1 cellular context compared by ENCODE assay signal in the genomic region with DNA sequence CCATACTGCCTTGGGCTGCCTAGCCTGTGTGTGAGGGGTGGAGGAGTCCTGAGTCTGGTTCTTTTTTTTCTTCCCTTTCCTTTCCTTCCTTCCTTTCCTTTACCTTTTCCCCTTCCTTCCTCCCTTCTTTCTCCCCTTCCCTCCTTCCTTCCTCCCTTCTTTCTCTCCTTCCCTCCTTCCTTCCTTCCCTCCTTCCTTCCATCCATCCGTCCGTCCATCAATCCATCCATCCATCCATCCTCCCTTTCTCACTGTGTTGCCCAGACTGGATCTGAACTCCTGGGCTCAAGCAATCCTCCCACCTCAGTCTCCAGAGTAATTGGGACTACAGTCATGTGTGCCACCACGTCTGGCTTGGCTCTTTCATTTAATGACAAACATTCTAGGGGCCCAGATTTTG.
TF ChIP-seq lines count a peak whose summit lies in the region.

No MANE protein-coding gene starts in this region.

TF ChIP-seq in HepG2, 621 proteins besides CTCF, POLR2A, EP300 and RAD21 (continued from another document and continues in another):
- TF ChIP-seq, protein P1, sequence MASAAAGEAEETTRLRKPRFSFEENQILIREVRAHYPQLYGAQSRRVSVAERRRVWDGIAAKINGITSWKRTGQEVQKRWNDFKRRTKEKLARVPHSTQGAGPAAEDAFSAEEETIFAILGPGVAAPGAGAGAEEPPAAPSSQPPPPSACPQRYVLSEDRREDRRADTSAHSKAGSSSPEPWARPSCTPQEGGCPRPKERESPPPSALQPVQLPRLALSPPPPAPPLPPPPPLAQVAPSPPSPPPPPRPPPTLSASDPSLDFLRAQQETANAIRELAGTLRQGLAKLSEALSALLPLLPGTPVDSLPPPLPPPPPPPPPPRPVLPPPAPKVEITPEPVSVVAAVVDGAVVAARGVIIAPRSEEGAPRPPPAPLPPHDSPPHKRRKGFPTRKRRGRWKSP (CRISPR knock-in tag; IDR thresholded peaks at IDR 0.05) = no peak
- no peak for TF ChIP-seq NBN (conservative IDR thresholded peaks at IDR 0.05)
- TF ChIP-seq FOXK2 (IDR thresholded peaks at IDR 0.05) = no peak
- TF ChIP-seq, protein P2, sequence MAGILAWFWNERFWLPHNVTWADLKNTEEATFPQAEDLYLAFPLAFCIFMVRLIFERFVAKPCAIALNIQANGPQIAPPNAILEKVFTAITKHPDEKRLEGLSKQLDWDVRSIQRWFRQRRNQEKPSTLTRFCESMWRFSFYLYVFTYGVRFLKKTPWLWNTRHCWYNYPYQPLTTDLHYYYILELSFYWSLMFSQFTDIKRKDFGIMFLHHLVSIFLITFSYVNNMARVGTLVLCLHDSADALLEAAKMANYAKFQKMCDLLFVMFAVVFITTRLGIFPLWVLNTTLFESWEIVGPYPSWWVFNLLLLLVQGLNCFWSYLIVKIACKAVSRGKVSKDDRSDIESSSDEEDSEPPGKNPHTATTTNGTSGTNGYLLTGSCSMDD (CRISPR knock-in tag; IDR thresholded peaks at IDR 0.05) = no peak
- TF ChIP-seq ELF3 (CRISPR knock-in tag; IDR thresholded peaks at IDR 0.05) = no peak
- no peak for TF ChIP-seq SMARCC2 (IDR thresholded peaks at IDR 0.05)
- no peak for TF ChIP-seq NFKBIZ (CRISPR knock-in tag; IDR thresholded peaks at IDR 0.05)
- TF ChIP-seq XRCC5 (optimal IDR thresholded peaks at IDR 0.05; ENCODE audit: low read length) = no peak
- TF ChIP-seq ZSCAN12 (CRISPR knock-in tag; IDR thresholded peaks at IDR 0.05) = no peak
- TF ChIP-seq PCBP2 (optimal IDR thresholded peaks at IDR 0.05; ENCODE audit: low read depth, low read length, poor library complexity, severe bottlenecking) = peak; percentile 20
- no peak for TF ChIP-seq ZNF891 (CRISPR knock-in tag; IDR thresholded peaks at IDR 0.05)
- no peak for TF ChIP-seq ZNF205 (CRISPR knock-in tag; IDR thresholded peaks at IDR 0.05)
- TF ChIP-seq ZNF20 (CRISPR knock-in tag; IDR thresholded peaks at IDR 0.05) = no peak
- TF ChIP-seq MIER2 (CRISPR knock-in tag; IDR thresholded peaks at IDR 0.05) = no peak
- no peak for TF ChIP-seq ZNF777 (CRISPR knock-in tag; IDR thresholded peaks at IDR 0.05)
- TF ChIP-seq ZKSCAN1 (IDR thresholded peaks at IDR 0.05; ENCODE audit: low read length) = no peak
- no peak for TF ChIP-seq MAZ (IDR thresholded peaks at IDR 0.05; ENCODE audit: borderline replicate concordance, low read depth, low read length)
- no peak for TF ChIP-seq MAZ (CRISPR knock-in tag; IDR thresholded peaks at IDR 0.05; ENCODE audit: low read depth)
- TF ChIP-seq ZNF766 (CRISPR knock-in tag; IDR thresholded peaks at IDR 0.05; ENCODE audit: borderline replicate concordance) = no peak
- TF ChIP-seq ZNF326 (CRISPR knock-in tag; IDR thresholded peaks at IDR 0.05; ENCODE audit: borderline replicate concordance) = no peak
- TF ChIP-seq ZBTB7A (CRISPR knock-in tag; IDR thresholded peaks at IDR 0.05) = no peak
- peak; percentile 59 for TF ChIP-seq HNRNPK (IDR thresholded peaks at IDR 0.05; ENCODE audit: low read depth, low read length, poor library complexity, severe bottlenecking)
- TF ChIP-seq, protein P3, sequence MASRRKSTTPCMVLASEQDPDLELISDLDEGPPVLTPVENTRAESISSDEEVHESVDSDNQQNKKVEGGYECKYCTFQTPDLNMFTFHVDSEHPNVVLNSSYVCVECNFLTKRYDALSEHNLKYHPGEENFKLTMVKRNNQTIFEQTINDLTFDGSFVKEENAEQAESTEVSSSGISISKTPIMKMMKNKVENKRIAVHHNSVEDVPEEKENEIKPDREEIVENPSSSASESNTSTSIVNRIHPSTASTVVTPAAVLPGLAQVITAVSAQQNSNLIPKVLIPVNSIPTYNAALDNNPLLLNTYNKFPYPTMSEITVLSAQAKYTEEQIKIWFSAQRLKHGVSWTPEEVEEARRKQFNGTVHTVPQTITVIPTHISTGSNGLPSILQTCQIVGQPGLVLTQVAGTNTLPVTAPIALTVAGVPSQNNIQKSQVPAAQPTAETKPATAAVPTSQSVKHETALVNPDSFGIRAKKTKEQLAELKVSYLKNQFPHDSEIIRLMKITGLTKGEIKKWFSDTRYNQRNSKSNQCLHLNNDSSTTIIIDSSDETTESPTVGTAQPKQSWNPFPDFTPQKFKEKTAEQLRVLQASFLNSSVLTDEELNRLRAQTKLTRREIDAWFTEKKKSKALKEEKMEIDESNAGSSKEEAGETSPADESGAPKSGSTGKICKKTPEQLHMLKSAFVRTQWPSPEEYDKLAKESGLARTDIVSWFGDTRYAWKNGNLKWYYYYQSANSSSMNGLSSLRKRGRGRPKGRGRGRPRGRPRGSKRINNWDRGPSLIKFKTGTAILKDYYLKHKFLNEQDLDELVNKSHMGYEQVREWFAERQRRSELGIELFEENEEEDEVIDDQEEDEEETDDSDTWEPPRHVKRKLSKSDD (CRISPR knock-in tag; IDR thresholded peaks at IDR 0.05; ENCODE audit: low read depth) = no peak
- TF ChIP-seq, protein P4, sequence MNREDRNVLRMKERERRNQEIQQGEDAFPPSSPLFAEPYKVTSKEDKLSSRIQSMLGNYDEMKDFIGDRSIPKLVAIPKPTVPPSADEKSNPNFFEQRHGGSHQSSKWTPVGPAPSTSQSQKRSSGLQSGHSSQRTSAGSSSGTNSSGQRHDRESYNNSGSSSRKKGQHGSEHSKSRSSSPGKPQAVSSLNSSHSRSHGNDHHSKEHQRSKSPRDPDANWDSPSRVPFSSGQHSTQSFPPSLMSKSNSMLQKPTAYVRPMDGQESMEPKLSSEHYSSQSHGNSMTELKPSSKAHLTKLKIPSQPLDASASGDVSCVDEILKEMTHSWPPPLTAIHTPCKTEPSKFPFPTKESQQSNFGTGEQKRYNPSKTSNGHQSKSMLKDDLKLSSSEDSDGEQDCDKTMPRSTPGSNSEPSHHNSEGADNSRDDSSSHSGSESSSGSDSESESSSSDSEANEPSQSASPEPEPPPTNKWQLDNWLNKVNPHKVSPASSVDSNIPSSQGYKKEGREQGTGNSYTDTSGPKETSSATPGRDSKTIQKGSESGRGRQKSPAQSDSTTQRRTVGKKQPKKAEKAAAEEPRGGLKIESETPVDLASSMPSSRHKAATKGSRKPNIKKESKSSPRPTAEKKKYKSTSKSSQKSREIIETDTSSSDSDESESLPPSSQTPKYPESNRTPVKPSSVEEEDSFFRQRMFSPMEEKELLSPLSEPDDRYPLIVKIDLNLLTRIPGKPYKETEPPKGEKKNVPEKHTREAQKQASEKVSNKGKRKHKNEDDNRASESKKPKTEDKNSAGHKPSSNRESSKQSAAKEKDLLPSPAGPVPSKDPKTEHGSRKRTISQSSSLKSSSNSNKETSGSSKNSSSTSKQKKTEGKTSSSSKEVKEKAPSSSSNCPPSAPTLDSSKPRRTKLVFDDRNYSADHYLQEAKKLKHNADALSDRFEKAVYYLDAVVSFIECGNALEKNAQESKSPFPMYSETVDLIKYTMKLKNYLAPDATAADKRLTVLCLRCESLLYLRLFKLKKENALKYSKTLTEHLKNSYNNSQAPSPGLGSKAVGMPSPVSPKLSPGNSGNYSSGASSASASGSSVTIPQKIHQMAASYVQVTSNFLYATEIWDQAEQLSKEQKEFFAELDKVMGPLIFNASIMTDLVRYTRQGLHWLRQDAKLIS (CRISPR knock-in tag; IDR thresholded peaks at IDR 0.05) = no peak
- TF ChIP-seq, protein P5, sequence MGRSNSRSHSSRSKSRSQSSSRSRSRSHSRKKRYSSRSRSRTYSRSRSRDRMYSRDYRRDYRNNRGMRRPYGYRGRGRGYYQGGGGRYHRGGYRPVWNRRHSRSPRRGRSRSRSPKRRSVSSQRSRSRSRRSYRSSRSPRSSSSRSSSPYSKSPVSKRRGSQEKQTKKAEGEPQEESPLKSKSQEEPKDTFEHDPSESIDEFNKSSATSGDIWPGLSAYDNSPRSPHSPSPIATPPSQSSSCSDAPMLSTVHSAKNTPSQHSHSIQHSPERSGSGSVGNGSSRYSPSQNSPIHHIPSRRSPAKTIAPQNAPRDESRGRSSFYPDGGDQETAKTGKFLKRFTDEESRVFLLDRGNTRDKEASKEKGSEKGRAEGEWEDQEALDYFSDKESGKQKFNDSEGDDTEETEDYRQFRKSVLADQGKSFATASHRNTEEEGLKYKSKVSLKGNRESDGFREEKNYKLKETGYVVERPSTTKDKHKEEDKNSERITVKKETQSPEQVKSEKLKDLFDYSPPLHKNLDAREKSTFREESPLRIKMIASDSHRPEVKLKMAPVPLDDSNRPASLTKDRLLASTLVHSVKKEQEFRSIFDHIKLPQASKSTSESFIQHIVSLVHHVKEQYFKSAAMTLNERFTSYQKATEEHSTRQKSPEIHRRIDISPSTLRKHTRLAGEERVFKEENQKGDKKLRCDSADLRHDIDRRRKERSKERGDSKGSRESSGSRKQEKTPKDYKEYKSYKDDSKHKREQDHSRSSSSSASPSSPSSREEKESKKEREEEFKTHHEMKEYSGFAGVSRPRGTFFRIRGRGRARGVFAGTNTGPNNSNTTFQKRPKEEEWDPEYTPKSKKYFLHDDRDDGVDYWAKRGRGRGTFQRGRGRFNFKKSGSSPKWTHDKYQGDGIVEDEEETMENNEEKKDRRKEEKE (IDR thresholded peaks at IDR 0.05) = no peak
- TF ChIP-seq, protein P6, sequence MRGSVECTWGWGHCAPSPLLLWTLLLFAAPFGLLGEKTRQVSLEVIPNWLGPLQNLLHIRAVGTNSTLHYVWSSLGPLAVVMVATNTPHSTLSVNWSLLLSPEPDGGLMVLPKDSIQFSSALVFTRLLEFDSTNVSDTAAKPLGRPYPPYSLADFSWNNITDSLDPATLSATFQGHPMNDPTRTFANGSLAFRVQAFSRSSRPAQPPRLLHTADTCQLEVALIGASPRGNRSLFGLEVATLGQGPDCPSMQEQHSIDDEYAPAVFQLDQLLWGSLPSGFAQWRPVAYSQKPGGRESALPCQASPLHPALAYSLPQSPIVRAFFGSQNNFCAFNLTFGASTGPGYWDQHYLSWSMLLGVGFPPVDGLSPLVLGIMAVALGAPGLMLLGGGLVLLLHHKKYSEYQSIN (CRISPR knock-in tag; IDR thresholded peaks at IDR 0.05; ENCODE audit: borderline replicate concordance) = no peak
- no peak for TF ChIP-seq SMC3 (IDR thresholded peaks at IDR 0.05; ENCODE audit: low read length)
- TF ChIP-seq ZFP90 (CRISPR knock-in tag; IDR thresholded peaks at IDR 0.05; ENCODE audit: borderline replicate concordance) = no peak
- no peak for TF ChIP-seq NRL (CRISPR knock-in tag; IDR thresholded peaks at IDR 0.05; ENCODE audit: borderline replicate concordance)
- TF ChIP-seq ZNF546 (CRISPR knock-in tag; conservative IDR thresholded peaks at IDR 0.05) = no peak
- TF ChIP-seq MIXL1 (CRISPR knock-in tag; IDR thresholded peaks at IDR 0.05) = no peak
- TF ChIP-seq, protein P7, sequence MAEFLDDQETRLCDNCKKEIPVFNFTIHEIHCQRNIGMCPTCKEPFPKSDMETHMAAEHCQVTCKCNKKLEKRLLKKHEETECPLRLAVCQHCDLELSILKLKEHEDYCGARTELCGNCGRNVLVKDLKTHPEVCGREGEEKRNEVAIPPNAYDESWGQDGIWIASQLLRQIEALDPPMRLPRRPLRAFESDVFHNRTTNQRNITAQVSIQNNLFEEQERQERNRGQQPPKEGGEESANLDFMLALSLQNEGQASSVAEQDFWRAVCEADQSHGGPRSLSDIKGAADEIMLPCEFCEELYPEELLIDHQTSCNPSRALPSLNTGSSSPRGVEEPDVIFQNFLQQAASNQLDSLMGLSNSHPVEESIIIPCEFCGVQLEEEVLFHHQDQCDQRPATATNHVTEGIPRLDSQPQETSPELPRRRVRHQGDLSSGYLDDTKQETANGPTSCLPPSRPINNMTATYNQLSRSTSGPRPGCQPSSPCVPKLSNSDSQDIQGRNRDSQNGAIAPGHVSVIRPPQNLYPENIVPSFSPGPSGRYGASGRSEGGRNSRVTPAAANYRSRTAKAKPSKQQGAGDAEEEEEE (CRISPR knock-in tag; IDR thresholded peaks at IDR 0.05; ENCODE audit: borderline replicate concordance) = no peak
- TF ChIP-seq, protein P8, sequence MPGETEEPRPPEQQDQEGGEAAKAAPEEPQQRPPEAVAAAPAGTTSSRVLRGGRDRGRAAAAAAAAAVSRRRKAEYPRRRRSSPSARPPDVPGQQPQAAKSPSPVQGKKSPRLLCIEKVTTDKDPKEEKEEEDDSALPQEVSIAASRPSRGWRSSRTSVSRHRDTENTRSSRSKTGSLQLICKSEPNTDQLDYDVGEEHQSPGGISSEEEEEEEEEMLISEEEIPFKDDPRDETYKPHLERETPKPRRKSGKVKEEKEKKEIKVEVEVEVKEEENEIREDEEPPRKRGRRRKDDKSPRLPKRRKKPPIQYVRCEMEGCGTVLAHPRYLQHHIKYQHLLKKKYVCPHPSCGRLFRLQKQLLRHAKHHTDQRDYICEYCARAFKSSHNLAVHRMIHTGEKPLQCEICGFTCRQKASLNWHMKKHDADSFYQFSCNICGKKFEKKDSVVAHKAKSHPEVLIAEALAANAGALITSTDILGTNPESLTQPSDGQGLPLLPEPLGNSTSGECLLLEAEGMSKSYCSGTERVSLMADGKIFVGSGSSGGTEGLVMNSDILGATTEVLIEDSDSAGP (CRISPR knock-in tag; IDR thresholded peaks at IDR 0.05; ENCODE audit: borderline replicate concordance) = no peak
- TF ChIP-seq SOX6 (IDR thresholded peaks at IDR 0.05) = 0 out of 2 replicates have a peak, but pooled peaks have one; percentile 86
- no peak for TF ChIP-seq SOX6 (CRISPR knock-in tag; IDR thresholded peaks at IDR 0.05)
- no peak for TF ChIP-seq CEBPB (IDR thresholded peaks at IDR 0.05; ENCODE audit: borderline replicate concordance, low read depth, low read length)
- TF ChIP-seq, protein P9, sequence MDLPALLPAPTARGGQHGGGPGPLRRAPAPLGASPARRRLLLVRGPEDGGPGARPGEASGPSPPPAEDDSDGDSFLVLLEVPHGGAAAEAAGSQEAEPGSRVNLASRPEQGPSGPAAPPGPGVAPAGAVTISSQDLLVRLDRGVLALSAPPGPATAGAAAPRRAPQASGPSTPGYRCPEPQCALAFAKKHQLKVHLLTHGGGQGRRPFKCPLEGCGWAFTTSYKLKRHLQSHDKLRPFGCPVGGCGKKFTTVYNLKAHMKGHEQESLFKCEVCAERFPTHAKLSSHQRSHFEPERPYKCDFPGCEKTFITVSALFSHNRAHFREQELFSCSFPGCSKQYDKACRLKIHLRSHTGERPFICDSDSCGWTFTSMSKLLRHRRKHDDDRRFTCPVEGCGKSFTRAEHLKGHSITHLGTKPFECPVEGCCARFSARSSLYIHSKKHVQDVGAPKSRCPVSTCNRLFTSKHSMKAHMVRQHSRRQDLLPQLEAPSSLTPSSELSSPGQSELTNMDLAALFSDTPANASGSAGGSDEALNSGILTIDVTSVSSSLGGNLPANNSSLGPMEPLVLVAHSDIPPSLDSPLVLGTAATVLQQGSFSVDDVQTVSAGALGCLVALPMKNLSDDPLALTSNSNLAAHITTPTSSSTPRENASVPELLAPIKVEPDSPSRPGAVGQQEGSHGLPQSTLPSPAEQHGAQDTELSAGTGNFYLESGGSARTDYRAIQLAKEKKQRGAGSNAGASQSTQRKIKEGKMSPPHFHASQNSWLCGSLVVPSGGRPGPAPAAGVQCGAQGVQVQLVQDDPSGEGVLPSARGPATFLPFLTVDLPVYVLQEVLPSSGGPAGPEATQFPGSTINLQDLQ (CRISPR knock-in tag; IDR thresholded peaks at IDR 0.05) = no peak
- no peak for TF ChIP-seq NR3C1 (CRISPR knock-in tag; IDR thresholded peaks at IDR 0.05)
- no peak for TF ChIP-seq NFRKB (IDR thresholded peaks at IDR 0.05)
- TF ChIP-seq HOXA3 (CRISPR knock-in tag; IDR thresholded peaks at IDR 0.05) = no peak
- TF ChIP-seq HNF4A (CRISPR knock-in tag; IDR thresholded peaks at IDR 0.05) = no peak
- TF ChIP-seq CENPT (CRISPR knock-in tag; IDR thresholded peaks at IDR 0.05; ENCODE audit: low read depth) = no peak
- no peak for TF ChIP-seq ZNF253 (CRISPR knock-in tag; IDR thresholded peaks at IDR 0.05; ENCODE audit: borderline replicate concordance)
- peak; percentile 71 for TF ChIP-seq PHB2 (IDR thresholded peaks at IDR 0.05; ENCODE audit: partially characterized antibody)
- TF ChIP-seq CCAR2 (optimal IDR thresholded peaks at IDR 0.05; ENCODE audit: low read depth, low read length) = no peak
- TF ChIP-seq EHMT2 (IDR thresholded peaks at IDR 0.05; ENCODE audit: borderline replicate concordance, low read depth, low read length) = no peak
- no peak for TF ChIP-seq SP5 (CRISPR knock-in tag; IDR thresholded peaks at IDR 0.05; ENCODE audit: borderline replicate concordance, low read depth)
- peak; percentile 68 for TF ChIP-seq ZNF282 (IDR thresholded peaks at IDR 0.05; ENCODE audit: partially characterized antibody)
